In the genomic region with DNA sequence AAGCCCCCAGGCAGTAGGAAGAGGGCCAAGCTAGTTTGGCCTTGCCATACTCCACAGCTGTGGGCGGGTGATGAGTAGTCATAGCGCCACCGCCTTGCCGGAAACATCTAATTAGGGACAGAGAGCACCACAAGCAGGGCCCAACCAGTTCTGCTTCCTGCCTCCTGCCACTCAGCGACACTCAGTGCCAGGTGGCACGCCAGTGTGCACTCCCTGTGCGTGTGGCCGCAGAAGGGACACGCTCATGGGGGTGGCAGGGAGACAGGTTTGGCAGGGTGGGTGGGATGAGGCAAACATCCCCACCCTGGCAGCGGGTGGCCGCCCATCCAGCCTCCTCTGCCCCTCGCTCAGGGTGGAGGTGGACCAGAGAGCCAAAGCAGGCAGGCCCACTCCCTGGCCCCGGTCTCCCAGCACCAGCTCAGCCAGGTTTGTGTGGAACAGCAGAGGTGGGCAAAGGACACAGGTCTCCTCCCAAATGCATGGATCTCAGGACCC, we compare ENCODE assay signal across 9 cellular contexts. TPM values are rescaled to one million over a fixed set of nuclear protein-coding genes. Genes with fewer than 3 reads are reported as not detected.
DNase-seq lines count a peak whose midpoint lies in the region; ATAC-seq and TF ChIP-seq lines count a peak whose summit lies in the region.
"Had no signal": no experiment of that assay in that cellular context is flagged by ENCODE, and none has a peak within 500 bp of the region (broad histone marks: within the 10 kb centered on the region; RNA-seq: fewer than 3 reads in every experiment).

No MANE protein-coding gene starts in this region.

- peaks cover 6% of the 10 kb centered on the region for H3K36me3 Mint-ChIP-seq in activated T-helper 17 cell treated with anti-CD3 and anti-CD28 coated beads, Interleukin-2, amount 50 U/mL, for 72 hours (ENCODE audit: low read depth)

- peaks cover 29 to 43% of the 10 kb centered on the region in 2 donors for H3K4me1 ChIP-seq in thyroid gland

- no peaks in the 10 kb centered on the region for H3K9me3 Mint-ChIP-seq in activated T-helper 17 cell treated with anti-CD3 and anti-CD28 coated beads, Interleukin-2, amount 50 U/mL, for 72 hours

- ATAC-seq in GM19455 (IDR thresholded peaks at IDR 0.05; ENCODE audit: unreplicated experiment), result peak; percentile 86
- ATAC-seq in activated T-helper 17 cell treated with anti-CD3 and anti-CD28 coated beads, Interleukin-2, amount 50 U/mL, for 72 hours (replicated peaks), result peak; percentile 99

- DNase-seq in DMS53 (lab: John Stamatoyannopoulos, UW) (peak; percentile 91), NCI-H1417 treated with DMSO at 0.1 percent for 48 hours (lab: John Stamatoyannopoulos, UW) (peak; percentile 53), posterior vena cava (ENCODE audit: low spot score) (no peak), thyroid gland (no peak)
- peak; percentile 49 to 78 for DNase-seq in stimulated activated CD4-positive, alpha-beta T cell treated with anti-CD3 and anti-CD28 coated beads, Interleukin-15, amount 100 ng/mL, for 48 hours (ENCODE audit: low read depth in 2 of 2)
- no peak for DNase-seq in effector CD8-positive, alpha-beta T cell (lab: John Stamatoyannopoulos, UW)

- WGBS in thyroid gland, 2 donors, result 70 to 84% methylated on average over 4 of the region's 13 CpGs

- peaks cover 6% of the 10 kb centered on the region for H3K27me3 Mint-ChIP-seq in activated T-helper 17 cell treated with anti-CD3 and anti-CD28 coated beads, Interleukin-2, amount 50 U/mL, for 72 hours

- no peak for TF ChIP-seq CTCF in thyroid gland (IDR thresholded peaks at IDR 0.05)

- H3K27ac Mint-ChIP-seq in activated T-helper 17 cell treated with anti-CD3 and anti-CD28 coated beads, Interleukin-2, amount 50 U/mL, for 72 hours, result peak overlapping the region; percentile 70

- peaks cover 5% of the 10 kb centered on the region for H3K4me1 Mint-ChIP-seq in activated T-helper 17 cell treated with anti-CD3 and anti-CD28 coated beads, Interleukin-2, amount 50 U/mL, for 72 hours

- H3K27ac ChIP-seq in thyroid gland, result no peak overlapping the region
- H3K27ac ChIP-seq: cardiac muscle cell had no signal

- TF ChIP-seq POLR2A in thyroid gland (IDR thresholded peaks at IDR 0.05), result no peak

- H3K36me3 ChIP-seq in thyroid gland, result peaks cover 0 to 10% of the 10 kb centered on the region in 2 donors
- H3K36me3 ChIP-seq: cardiac muscle cell had no signal

- H3K27me3 ChIP-seq in thyroid gland, result no peaks in the 10 kb centered on the region

- intact Hi-C loops in posterior vena cava (cut with DNase I), result no loop called here
- intact Hi-C loops in thyroid gland (cut with DNase I), result no loop called here

- H3K4me3 ChIP-seq in thyroid gland (replicated peaks in 1 of 3), result no peak overlapping the region
- H3K4me3 ChIP-seq: cardiac muscle cell had no signal

- H3K4me3 Mint-ChIP-seq in activated T-helper 17 cell treated with anti-CD3 and anti-CD28 coated beads, Interleukin-2, amount 50 U/mL, for 72 hours, result peak overlapping the region; percentile 39

- no peaks in the 10 kb centered on the region for H3K9me3 ChIP-seq in thyroid gland

RNA-seq across cellular contexts. Expression of a gene that starts 4.9 kb away (rescaled TPM):
- under 1 TPM in 1 of 2 donors, not detected in 1; 0.98 TPM for total RNA-seq in activated T-helper 17 cell treated with anti-CD3 and anti-CD28 coated beads, Interleukin-2, amount 50 U/mL, for 72 hours
- total RNA-seq in posterior vena cava, result not detected
- 1 to 10 TPM; 1.1 to 6.6 (median 5.2) TPM for total RNA-seq in thyroid gland

RNA-seq across cellular contexts. Expression of a gene that starts 11.0 kb away (rescaled TPM):
- total RNA-seq in activated T-helper 17 cell treated with anti-CD3 and anti-CD28 coated beads, Interleukin-2, amount 50 U/mL, for 72 hours, result 10 to 100 TPM; 17.2 to 21.9 TPM
- 10 to 100 TPM; 10.7 to 15.3 TPM for total RNA-seq in posterior vena cava
- total RNA-seq in thyroid gland, result 10 to 100 TPM; 21.8 to 43.2 (median 25.3) TPM

RNA-seq across cellular contexts. Expression of a gene that starts 42.0 kb away (rescaled TPM):
- total RNA-seq in activated T-helper 17 cell treated with anti-CD3 and anti-CD28 coated beads, Interleukin-2, amount 50 U/mL, for 72 hours, result 1 to 10 TPM; 1.6 to 6.6 TPM
- total RNA-seq in posterior vena cava, result under 1 TPM; 0.52 to 0.65 TPM
- total RNA-seq in thyroid gland, result under 1 TPM in 1 of 4 donors, not detected in 3; 0.45 TPM

Comparison
In these comparisons a context has a peak if more than half of its experiments do, and no peak if none do; other contexts are left out.
1. DNase-seq: peak in DMS53 (single experiment), NCI-H1417 treated with DMSO at 0.1 percent for 48 hours (single experiment) and stimulated activated CD4-positive, alpha-beta T cell treated with anti-CD3 and anti-CD28 coated beads, Interleukin-15, amount 100 ng/mL, for 48 hours (2 of 2); none in posterior vena cava (single experiment), effector CD8-positive, alpha-beta T cell (single experiment) and thyroid gland (0 of 2).